In the genomic region with DNA sequence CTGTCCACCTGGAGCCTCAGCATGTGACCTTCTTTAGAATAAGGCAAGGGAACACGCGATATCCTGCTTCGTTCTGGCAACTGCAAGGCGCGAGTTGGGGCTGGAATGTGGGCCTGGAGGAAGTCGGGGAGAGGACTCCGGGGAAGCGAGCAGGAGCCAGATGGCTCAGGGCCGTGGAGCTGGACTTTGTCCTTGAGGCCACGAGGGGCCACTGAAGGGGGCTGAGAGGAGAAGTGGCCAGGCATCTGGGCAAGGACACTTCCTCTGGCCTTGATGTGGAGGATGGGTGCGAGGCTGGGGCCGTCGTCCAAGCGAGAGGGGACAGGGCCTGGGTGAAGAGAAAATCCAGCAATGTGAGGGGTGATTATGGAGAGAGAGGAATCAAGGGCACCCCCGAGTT, we compare ENCODE assay signal across 1 cellular context.
TF ChIP-seq lines count a peak whose summit lies in the region.

No MANE protein-coding gene starts in this region.

TF ChIP-seq in WTC11, 78 proteins besides CTCF, POLR2A, EP300 and RAD21 (continued from another document):
- TF ChIP-seq, protein P1, sequence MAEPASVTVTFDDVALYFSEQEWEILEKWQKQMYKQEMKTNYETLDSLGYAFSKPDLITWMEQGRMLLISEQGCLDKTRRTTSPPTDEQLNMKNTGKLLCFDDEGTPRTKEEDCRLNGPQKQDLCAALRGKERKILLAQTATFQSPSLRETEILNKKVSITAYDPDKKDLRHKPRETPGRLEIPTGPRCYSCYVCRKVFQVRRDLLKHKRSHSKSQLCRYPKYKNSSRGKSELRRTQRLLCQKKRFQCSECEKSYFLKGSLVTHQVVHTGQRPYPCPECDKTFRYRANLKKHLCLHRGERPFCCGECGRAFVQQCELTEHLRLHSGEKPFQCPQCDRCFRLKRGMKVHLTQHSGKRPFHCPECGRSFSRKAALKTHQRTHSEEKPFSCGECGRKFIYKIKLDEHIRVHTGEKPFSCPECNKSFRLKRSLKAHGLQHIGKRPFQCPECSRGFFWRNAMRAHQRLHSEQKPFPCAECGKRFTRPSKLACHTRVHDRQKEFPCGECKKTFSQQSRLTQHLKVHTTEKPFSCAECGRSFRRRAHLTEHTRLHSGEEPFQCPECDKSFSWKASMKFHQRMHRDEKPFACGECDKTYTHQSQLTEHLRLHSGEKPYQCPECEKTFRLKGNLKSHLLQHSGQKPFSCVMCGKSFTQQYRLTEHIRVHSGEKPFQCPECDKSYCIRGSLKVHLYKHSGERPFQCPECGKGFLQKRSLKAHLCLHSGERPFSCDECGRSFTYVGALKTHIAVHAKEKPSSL (CRISPR knock-in tag; conservative IDR thresholded peaks at IDR 0.05): no peak
- TF ChIP-seq CREB1 (CRISPR knock-in tag; IDR thresholded peaks at IDR 0.05) (no peak), NR3C1 (CRISPR knock-in tag; conservative IDR thresholded peaks at IDR 0.05; ENCODE audit: low read depth) (no peak), ESRRA (CRISPR knock-in tag; IDR thresholded peaks at IDR 0.05; ENCODE audit: borderline replicate concordance) (no peak), ETV6 (CRISPR knock-in tag; IDR thresholded peaks at IDR 0.05) (no peak), NR1H2 (CRISPR knock-in tag; IDR thresholded peaks at IDR 0.05) (no peak), NR2C2 (CRISPR knock-in tag; IDR thresholded peaks at IDR 0.05) (no peak), ZNF219 (CRISPR knock-in tag; IDR thresholded peaks at IDR 0.05; ENCODE audit: borderline replicate concordance) (no peak), RORB (CRISPR knock-in tag; IDR thresholded peaks at IDR 0.05) (no peak), JUN (CRISPR knock-in tag; IDR thresholded peaks at IDR 0.05) (no peak)
- TF ChIP-seq, protein P2, sequence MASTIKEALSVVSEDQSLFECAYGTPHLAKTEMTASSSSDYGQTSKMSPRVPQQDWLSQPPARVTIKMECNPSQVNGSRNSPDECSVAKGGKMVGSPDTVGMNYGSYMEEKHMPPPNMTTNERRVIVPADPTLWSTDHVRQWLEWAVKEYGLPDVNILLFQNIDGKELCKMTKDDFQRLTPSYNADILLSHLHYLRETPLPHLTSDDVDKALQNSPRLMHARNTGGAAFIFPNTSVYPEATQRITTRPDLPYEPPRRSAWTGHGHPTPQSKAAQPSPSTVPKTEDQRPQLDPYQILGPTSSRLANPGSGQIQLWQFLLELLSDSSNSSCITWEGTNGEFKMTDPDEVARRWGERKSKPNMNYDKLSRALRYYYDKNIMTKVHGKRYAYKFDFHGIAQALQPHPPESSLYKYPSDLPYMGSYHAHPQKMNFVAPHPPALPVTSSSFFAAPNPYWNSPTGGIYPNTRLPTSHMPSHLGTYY (CRISPR knock-in tag; IDR thresholded peaks at IDR 0.05): no peak
- TF ChIP-seq, protein P3, sequence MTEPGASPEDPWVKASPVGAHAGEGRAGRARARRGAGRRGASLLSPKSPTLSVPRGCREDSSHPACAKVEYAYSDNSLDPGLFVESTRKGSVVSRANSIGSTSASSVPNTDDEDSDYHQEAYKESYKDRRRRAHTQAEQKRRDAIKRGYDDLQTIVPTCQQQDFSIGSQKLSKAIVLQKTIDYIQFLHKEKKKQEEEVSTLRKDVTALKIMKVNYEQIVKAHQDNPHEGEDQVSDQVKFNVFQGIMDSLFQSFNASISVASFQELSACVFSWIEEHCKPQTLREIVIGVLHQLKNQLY (CRISPR knock-in tag; IDR thresholded peaks at IDR 0.05): no peak
- TF ChIP-seq, protein P4, sequence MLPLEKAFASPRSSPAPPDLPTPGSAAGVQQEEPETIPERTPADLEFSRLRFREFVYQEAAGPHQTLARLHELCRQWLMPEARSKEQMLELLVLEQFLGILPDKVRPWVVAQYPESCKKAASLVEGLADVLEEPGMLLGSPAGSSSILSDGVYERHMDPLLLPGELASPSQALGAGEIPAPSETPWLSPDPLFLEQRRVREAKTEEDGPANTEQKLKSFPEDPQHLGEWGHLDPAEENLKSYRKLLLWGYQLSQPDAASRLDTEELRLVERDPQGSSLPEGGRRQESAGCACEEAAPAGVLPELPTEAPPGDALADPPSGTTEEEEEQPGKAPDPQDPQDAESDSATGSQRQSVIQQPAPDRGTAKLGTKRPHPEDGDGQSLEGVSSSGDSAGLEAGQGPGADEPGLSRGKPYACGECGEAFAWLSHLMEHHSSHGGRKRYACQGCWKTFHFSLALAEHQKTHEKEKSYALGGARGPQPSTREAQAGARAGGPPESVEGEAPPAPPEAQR (CRISPR knock-in tag; IDR thresholded peaks at IDR 0.05): no peak
- TF ChIP-seq, protein P5, sequence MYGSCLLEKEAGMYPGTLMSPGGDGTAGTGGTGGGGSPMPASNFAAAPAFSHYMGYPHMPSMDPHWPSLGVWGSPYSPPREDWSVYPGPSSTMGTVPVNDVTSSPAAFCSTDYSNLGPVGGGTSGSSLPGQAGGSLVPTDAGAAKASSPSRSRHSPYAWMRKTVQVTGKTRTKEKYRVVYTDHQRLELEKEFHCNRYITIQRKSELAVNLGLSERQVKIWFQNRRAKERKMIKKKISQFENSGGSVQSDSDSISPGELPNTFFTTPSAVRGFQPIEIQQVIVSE (CRISPR knock-in tag; IDR thresholded peaks at IDR 0.05; ENCODE audit: borderline replicate concordance): no peak
- TF ChIP-seq, protein P6, sequence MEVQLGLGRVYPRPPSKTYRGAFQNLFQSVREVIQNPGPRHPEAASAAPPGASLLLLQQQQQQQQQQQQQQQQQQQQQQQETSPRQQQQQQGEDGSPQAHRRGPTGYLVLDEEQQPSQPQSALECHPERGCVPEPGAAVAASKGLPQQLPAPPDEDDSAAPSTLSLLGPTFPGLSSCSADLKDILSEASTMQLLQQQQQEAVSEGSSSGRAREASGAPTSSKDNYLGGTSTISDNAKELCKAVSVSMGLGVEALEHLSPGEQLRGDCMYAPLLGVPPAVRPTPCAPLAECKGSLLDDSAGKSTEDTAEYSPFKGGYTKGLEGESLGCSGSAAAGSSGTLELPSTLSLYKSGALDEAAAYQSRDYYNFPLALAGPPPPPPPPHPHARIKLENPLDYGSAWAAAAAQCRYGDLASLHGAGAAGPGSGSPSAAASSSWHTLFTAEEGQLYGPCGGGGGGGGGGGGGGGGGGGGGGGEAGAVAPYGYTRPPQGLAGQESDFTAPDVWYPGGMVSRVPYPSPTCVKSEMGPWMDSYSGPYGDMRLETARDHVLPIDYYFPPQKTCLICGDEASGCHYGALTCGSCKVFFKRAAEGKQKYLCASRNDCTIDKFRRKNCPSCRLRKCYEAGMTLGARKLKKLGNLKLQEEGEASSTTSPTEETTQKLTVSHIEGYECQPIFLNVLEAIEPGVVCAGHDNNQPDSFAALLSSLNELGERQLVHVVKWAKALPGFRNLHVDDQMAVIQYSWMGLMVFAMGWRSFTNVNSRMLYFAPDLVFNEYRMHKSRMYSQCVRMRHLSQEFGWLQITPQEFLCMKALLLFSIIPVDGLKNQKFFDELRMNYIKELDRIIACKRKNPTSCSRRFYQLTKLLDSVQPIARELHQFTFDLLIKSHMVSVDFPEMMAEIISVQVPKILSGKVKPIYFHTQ (CRISPR knock-in tag; IDR thresholded peaks at IDR 0.05): no peak
